In the genomic region with DNA sequence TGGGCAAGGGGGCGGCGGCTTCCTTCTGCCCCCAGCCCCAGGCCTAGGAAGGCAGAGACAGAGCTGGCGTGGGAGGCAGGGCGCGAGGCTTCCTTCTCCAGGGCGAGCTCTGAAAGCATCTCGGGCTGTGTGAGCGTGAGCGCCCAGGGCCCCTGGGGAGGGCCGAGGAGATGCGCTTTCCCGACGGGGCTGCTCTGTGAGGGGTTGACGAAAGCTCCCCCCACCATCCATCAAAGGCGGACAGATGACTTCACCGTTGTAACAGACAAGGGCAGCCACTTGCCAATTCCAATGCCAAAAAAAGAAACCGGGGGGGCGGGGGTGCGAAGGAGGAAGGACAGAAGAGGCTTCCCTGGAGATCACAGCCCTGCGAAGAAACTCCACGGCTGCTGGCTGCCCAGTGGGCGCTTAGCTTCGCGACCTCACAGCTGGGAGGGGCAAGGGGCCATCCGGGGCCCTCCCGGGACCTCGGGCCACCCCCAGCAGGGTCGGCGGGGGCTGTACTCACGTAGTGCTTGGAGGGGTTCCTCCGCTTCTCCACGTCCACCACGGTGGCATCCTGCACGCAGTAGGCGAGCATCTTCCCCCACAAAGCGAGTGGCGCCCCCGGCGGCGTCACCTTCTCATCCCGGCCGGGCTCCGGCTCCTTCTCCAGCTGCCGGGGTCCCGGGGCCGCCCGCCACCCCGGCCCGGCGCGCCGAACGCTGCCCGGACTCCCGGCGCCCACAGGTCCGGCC, we compare ENCODE assay signal across 8 cellular contexts. TPM values are rescaled to one million over a fixed set of nuclear protein-coding genes. Genes with fewer than 3 reads are reported as not detected.
DNase-seq lines count a peak whose midpoint lies in the region; ATAC-seq and TF ChIP-seq lines count a peak whose summit lies in the region.

No MANE protein-coding gene starts in this region.

- in situ Hi-C loops in GM13976 (cut with MboI; ENCODE audit: low sequenced_read_pairs, unreplicated experiment) = no loop called here

- H3K36me3 Mint-ChIP-seq in memory B cell = no peaks in the 10 kb centered on the region

- H3K27me3 Mint-ChIP-seq in memory B cell = peaks cover 34% of the 10 kb centered on the region

- no peaks in the 10 kb centered on the region for H3K9me3 Mint-ChIP-seq in memory B cell

- no peak for TF ChIP-seq CTCF in GM13976 (IDR thresholded peaks at IDR 0.05; ENCODE audit: borderline replicate concordance, control extremely low read depth, extremely low read depth, insufficient read depth, missing control alignments)
- peak in 16 of 56 donors; percentile 7 to 42 (median 19) for TF ChIP-seq CTCF in dorsolateral prefrontal cortex (IDR thresholded peaks at IDR 0.05 in 54 of 56, conservative IDR thresholded peaks at IDR 0.05 in 2 of 56; ENCODE audit: low read depth in 1 of 56, partially characterized antibody in 56 of 56)

- peak overlapping the region; percentile 46 to 90 (median 76) for H3K4me3 ChIP-seq in dorsolateral prefrontal cortex

- ATAC-seq in SK-N-SH treated with all-trans-retinoic acid at 6 μM for 48 hours (peak; percentile 64), memory B cell (ENCODE audit: low read depth) (peak; percentile 49), GM21619 (IDR thresholded peaks at IDR 0.05; ENCODE audit: unreplicated experiment) (no peak), HG03378 (IDR thresholded peaks at IDR 0.05; ENCODE audit: unreplicated experiment) (no peak)

- H3K27ac Mint-ChIP-seq in memory B cell = no peak overlapping the region

- peak overlapping the region; percentile 75 for H3K4me3 Mint-ChIP-seq in memory B cell

- peak overlapping the region in 49 of 59 donors; percentile 8 to 91 (median 65) for H3K27ac ChIP-seq in dorsolateral prefrontal cortex
- peak overlapping the region; percentile 33 for H3K27ac ChIP-seq in temporal lobe (ENCODE audit: low read depth, low read length)

- intact Hi-C loops in dorsolateral prefrontal cortex (cut with DNase I) = loop anchor here (5.0 kb wide), 2 partner anchors 98 to 258 kb away; no protein-coding TSS in a partner anchor

- no peaks in the 10 kb centered on the region for H3K27me3 ChIP-seq in dorsolateral prefrontal cortex

- DNase-seq in GM13976 (ENCODE audit: low spot score) = peak; percentile 53
- DNase-seq in dorsolateral prefrontal cortex = peak in 4 of 10 donors; percentile 41 to 70 (median 56)
- DNase-seq in memory B cell (ENCODE audit: low spot score in 2 of 2) = no peak
- DNase-seq in NCI-H187 (lab: John Stamatoyannopoulos, UW) = no peak

- peaks cover 8% of the 10 kb centered on the region for H3K4me1 Mint-ChIP-seq in memory B cell

TF ChIP-seq in SK-N-SH treated with all-trans-retinoic acid at 6 μM for 48 hours, 23 proteins besides CTCF, POLR2A, EP300 and RAD21:
- TF ChIP-seq ZNF8 (CRISPR knock-in tag; IDR thresholded peaks at IDR 0.05) (no peak), ZFP3 (CRISPR knock-in tag; IDR thresholded peaks at IDR 0.05) (no peak), ESRRG (CRISPR knock-in tag; IDR thresholded peaks at IDR 0.05) (no peak), PPARA (CRISPR knock-in tag; IDR thresholded peaks at IDR 0.05; ENCODE audit: borderline replicate concordance) (no peak), ZFP30 (CRISPR knock-in tag; IDR thresholded peaks at IDR 0.05) (no peak), TCF4 (CRISPR knock-in tag; IDR thresholded peaks at IDR 0.05; ENCODE audit: borderline replicate concordance) (no peak), ZC3H10 (CRISPR knock-in tag; IDR thresholded peaks at IDR 0.05) (no peak), OSR1 (CRISPR knock-in tag; IDR thresholded peaks at IDR 0.05) (no peak), ISL1 (CRISPR knock-in tag; IDR thresholded peaks at IDR 0.05) (no peak), SNAI2 (CRISPR knock-in tag; IDR thresholded peaks at IDR 0.05) (no peak), BACH2 (CRISPR knock-in tag; IDR thresholded peaks at IDR 0.05; ENCODE audit: borderline replicate concordance) (no peak)
- TF ChIP-seq, protein P1, sequence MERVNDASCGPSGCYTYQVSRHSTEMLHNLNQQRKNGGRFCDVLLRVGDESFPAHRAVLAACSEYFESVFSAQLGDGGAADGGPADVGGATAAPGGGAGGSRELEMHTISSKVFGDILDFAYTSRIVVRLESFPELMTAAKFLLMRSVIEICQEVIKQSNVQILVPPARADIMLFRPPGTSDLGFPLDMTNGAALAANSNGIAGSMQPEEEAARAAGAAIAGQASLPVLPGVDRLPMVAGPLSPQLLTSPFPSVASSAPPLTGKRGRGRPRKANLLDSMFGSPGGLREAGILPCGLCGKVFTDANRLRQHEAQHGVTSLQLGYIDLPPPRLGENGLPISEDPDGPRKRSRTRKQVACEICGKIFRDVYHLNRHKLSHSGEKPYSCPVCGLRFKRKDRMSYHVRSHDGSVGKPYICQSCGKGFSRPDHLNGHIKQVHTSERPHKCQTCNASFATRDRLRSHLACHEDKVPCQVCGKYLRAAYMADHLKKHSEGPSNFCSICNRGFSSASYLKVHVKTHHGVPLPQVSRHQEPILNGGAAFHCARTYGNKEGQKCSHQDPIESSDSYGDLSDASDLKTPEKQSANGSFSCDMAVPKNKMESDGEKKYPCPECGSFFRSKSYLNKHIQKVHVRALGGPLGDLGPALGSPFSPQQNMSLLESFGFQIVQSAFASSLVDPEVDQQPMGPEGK (CRISPR knock-in tag; IDR thresholded peaks at IDR 0.05; ENCODE audit: borderline replicate concordance) = no peak
- TF ChIP-seq, protein P2, sequence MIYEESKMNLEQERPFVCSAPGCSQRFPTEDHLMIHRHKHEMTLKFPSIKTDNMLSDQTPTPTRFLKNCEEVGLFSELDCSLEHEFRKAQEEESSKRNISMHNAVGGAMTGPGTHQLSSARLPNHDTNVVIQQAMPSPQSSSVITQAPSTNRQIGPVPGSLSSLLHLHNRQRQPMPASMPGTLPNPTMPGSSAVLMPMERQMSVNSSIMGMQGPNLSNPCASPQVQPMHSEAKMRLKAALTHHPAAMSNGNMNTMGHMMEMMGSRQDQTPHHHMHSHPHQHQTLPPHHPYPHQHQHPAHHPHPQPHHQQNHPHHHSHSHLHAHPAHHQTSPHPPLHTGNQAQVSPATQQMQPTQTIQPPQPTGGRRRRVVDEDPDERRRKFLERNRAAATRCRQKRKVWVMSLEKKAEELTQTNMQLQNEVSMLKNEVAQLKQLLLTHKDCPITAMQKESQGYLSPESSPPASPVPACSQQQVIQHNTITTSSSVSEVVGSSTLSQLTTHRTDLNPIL (CRISPR knock-in tag; IDR thresholded peaks at IDR 0.05; ENCODE audit: low read depth) = no peak
- TF ChIP-seq, protein P3, sequence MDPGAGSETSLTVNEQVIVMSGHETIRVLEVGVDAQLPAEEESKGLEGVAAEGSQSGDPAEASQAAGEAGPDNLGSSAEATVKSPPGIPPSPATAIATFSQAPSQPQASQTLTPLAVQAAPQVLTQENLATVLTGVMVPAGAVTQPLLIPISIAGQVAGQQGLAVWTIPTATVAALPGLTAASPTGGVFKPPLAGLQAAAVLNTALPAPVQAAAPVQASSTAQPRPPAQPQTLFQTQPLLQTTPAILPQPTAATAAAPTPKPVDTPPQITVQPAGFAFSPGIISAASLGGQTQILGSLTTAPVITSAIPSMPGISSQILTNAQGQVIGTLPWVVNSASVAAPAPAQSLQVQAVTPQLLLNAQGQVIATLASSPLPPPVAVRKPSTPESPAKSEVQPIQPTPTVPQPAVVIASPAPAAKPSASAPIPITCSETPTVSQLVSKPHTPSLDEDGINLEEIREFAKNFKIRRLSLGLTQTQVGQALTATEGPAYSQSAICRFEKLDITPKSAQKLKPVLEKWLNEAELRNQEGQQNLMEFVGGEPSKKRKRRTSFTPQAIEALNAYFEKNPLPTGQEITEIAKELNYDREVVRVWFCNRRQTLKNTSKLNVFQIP (CRISPR knock-in tag; IDR thresholded peaks at IDR 0.05; ENCODE audit: borderline replicate concordance, low read depth) = no peak
- TF ChIP-seq, protein P4, sequence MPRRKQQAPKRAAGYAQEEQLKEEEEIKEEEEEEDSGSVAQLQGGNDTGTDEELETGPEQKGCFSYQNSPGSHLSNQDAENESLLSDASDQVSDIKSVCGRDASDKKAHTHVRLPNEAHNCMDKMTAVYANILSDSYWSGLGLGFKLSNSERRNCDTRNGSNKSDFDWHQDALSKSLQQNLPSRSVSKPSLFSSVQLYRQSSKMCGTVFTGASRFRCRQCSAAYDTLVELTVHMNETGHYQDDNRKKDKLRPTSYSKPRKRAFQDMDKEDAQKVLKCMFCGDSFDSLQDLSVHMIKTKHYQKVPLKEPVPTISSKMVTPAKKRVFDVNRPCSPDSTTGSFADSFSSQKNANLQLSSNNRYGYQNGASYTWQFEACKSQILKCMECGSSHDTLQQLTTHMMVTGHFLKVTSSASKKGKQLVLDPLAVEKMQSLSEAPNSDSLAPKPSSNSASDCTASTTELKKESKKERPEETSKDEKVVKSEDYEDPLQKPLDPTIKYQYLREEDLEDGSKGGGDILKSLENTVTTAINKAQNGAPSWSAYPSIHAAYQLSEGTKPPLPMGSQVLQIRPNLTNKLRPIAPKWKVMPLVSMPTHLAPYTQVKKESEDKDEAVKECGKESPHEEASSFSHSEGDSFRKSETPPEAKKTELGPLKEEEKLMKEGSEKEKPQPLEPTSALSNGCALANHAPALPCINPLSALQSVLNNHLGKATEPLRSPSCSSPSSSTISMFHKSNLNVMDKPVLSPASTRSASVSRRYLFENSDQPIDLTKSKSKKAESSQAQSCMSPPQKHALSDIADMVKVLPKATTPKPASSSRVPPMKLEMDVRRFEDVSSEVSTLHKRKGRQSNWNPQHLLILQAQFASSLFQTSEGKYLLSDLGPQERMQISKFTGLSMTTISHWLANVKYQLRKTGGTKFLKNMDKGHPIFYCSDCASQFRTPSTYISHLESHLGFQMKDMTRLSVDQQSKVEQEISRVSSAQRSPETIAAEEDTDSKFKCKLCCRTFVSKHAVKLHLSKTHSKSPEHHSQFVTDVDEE (CRISPR knock-in tag; IDR thresholded peaks at IDR 0.05) = no peak
TF ChIP-seq in SK-N-SH treated with all-trans-retinoic acid at 6 μM for 48 hours: peak in this region for 0.

RNA-seq across cellular contexts. Expression of a gene that starts 0.5 kb away (rescaled TPM):
- 100 to 1,000 TPM in 3 of 120 experiments, 10 to 100 TPM in 117; 48.4 to 103 (median 64.6) TPM for total RNA-seq in dorsolateral prefrontal cortex
- total RNA-seq in temporal lobe = 14.5 TPM

Comparison
In these comparisons a context has a peak if more than half of its experiments do, and no peak if none do; other contexts are left out.
1. ATAC-seq: peak in SK-N-SH treated with all-trans-retinoic acid at 6 μM for 48 hours (single experiment) and memory B cell (single experiment); none in GM21619 (single experiment) and HG03378 (single experiment).